ENCODE assay signal across 12 cellular contexts in genomic region chr13:99067160-99067985, GRCh38.
DNase-seq lines count a peak whose midpoint lies in the region; ATAC-seq, FAIRE-seq and TF ChIP-seq lines count a peak whose summit lies in the region.
"Had no signal": no experiment of that assay in that cellular context is flagged by ENCODE, and none has a peak within 500 bp of the region (broad histone marks: within the 10 kb centered on the region; RNA-seq: fewer than 3 reads in every experiment).

No MANE protein-coding gene starts in this region.

- H3K4me2 ChIP-seq in astrocyte (ENCODE audit: low read length), result peak overlapping the region; percentile 39

- POLR2A ChIA-PET in AG04450 (lab: Yijun Ruan, JAX), result no interaction called here

- H3K9me3 ChIP-seq in AG04450 (ENCODE audit: control insufficient read depth, insufficient read depth, low read length) (no peaks in the 10 kb centered on the region), astrocyte (ENCODE audit: insufficient read depth, low read depth, low read length) (no peaks in the 10 kb centered on the region)
- H3K9me3 ChIP-seq: testis had no signal

- no peaks in the 10 kb centered on the region for H3K79me2 ChIP-seq in astrocyte (ENCODE audit: insufficient read depth, low read length)

- H3K27ac Mint-ChIP-seq in astrocyte (ENCODE audit: unreplicated experiment), result peak overlapping the region; percentile 76

- peak; percentile 69 for FAIRE-seq in astrocyte (lab: Jason Lieb, UNC)

- H3K4me3 ChIP-seq in AG04450 (ENCODE audit: low read depth, low read length), result no peak overlapping the region
- no peak overlapping the region for H3K4me3 ChIP-seq in astrocyte (ENCODE audit: insufficient read depth, low read depth, low read length)
- H3K4me3 ChIP-seq: testis had no signal

- H3K27me3 Mint-ChIP-seq in astrocyte (ENCODE audit: low read depth, unreplicated experiment), result no peaks in the 10 kb centered on the region

- peaks cover 27% of the 10 kb centered on the region for H3K4me1 Mint-ChIP-seq in astrocyte (ENCODE audit: low read depth, unreplicated experiment)

- H3K36me3 Mint-ChIP-seq in astrocyte (ENCODE audit: low read depth, unreplicated experiment), result peaks cover 6% of the 10 kb centered on the region

- H3K27me3 ChIP-seq in AG04450 (ENCODE audit: control insufficient read depth, insufficient read depth, low read length) (no peaks in the 10 kb centered on the region), astrocyte (ENCODE audit: insufficient read depth, low read length) (no peaks in the 10 kb centered on the region)
- H3K27me3 ChIP-seq: testis had no signal

- H3K4me3 Mint-ChIP-seq in astrocyte (ENCODE audit: unreplicated experiment), result no peak overlapping the region

- H3K4me1 ChIP-seq in astrocyte (ENCODE audit: insufficient read depth, low read length), result peaks cover 16% of the 10 kb centered on the region
- H3K4me1 ChIP-seq: testis had no signal

- no peak overlapping the region for H3K9ac ChIP-seq in astrocyte (ENCODE audit: low read length)

- no peaks in the 10 kb centered on the region for H4K20me1 ChIP-seq in astrocyte (ENCODE audit: insufficient read depth, low read length)

- H3K36me3 ChIP-seq in astrocyte (ENCODE audit: insufficient read depth, low read length), result no peaks in the 10 kb centered on the region

- peaks cover 10% of the 10 kb centered on the region for H3K9me3 Mint-ChIP-seq in astrocyte (ENCODE audit: unreplicated experiment)

- peak overlapping the region; percentile 32 for H3K27ac ChIP-seq in AG04450 (ENCODE audit: low read depth, low read length)
- H3K27ac ChIP-seq in astrocyte (ENCODE audit: low read depth, low read length), result peak overlapping the region; percentile 35
- H3K27ac ChIP-seq: testis had no signal

- CTCF ChIA-PET in AG04450 (lab: Charles Lee), result no interaction called here

- no peak overlapping the region for H2AFZ ChIP-seq in astrocyte (ENCODE audit: low read depth, low read length)

- TF ChIP-seq CTCF in AG04450 (IDR thresholded peaks at IDR 0.05; ENCODE audit: low read depth, low read length) (no peak), astrocyte (IDR thresholded peaks at IDR 0.05; ENCODE audit: insufficient read depth, low read depth, low read length) (no peak)

- ATAC-seq in GM18873 (IDR thresholded peaks at IDR 0.05; ENCODE audit: low FRiP score, unreplicated experiment), result no peak

- DNase-seq in AG04450 (ENCODE audit: low read depth, low spot score), result no peak
- peak; percentile 70 for DNase-seq in HPDE6-E6E7 (ENCODE audit: extremely low spot score)
- DNase-seq in astrocyte (ENCODE audit: low read depth), result peak; percentile 92
- DNase-seq in kidney glomerular epithelial cell (lab: John Stamatoyannopoulos, UW), result peak; percentile 80
- DNase-seq in NAMALWA (ENCODE audit: low spot score), result no peak
- DNase-seq in GF-D8 (lab: John Stamatoyannopoulos, UW), result no peak
- DNase-seq in hypothalamus (lab: John Stamatoyannopoulos, UW), result no peak
- DNase-seq: activated CD8-positive, alpha-beta memory T cell treated with anti-CD3 and anti-CD28 coated beads for 24 hours; DMS 273 treated with DMSO at 0.1 percent for 48 hours; RPMI8226; testis had no signal

Comparison
In these comparisons a context has a peak if more than half of its experiments do, and no peak if none do; other contexts are left out.
1. DNase-seq: peak in HPDE6-E6E7 (single experiment), astrocyte (single experiment) and kidney glomerular epithelial cell (single experiment); none in AG04450 (single experiment), NAMALWA (single experiment), GF-D8 (single experiment) and hypothalamus (0 of 51).